In genomic region chr20:5719861-5720401, GRCh38 we compare ENCODE assay signal across 12 cellular contexts. TPM values are rescaled to one million over a fixed set of nuclear protein-coding genes. Genes with fewer than 3 reads are reported as not detected.
DNase-seq lines count a peak whose midpoint lies in the region; ATAC-seq and TF ChIP-seq lines count a peak whose summit lies in the region.
"Had no signal": no experiment of that assay in that cellular context is flagged by ENCODE, and none has a peak within 500 bp of the region (broad histone marks: within the 10 kb centered on the region; RNA-seq: fewer than 3 reads in every experiment).

No MANE protein-coding gene starts in this region.

- in situ Hi-C loops in astrocyte of the spinal cord (cut with HindIII; ENCODE audit: low sequenced_read_pairs) = no loop called here

- DNase-seq in activated CD8-positive, alpha-beta memory T cell treated with anti-CD3 and anti-CD28 coated beads, Interleukin-2, amount 10 ng/mL, durations not matched to agents 7 days and 5 days = peak; percentile 49
- DNase-seq in activated CD8-positive, alpha-beta memory T cell treated with anti-CD3 and anti-CD28 coated beads for 24 hours = no peak
- DNase-seq in NCI-H226 (peak; percentile 32), astrocyte of the spinal cord (ENCODE audit: low read depth, low spot score) (peak; percentile 30), skeletal muscle cell (ENCODE audit: low read depth) (peak; percentile 46), A673 (ENCODE audit: low spot score) (no peak), GOT3 (lab: John Stamatoyannopoulos, UW) (no peak)
- DNase-seq: natural killer cell; stimulated activated CD4-positive, alpha-beta T cell treated with anti-CD3 and anti-CD28 coated beads, Interleukin-12 subunit alpha, Interleukin-12 subunit beta, amount 100 ng/mL, for 4 hours; T-helper 17 cell had no signal

- H3K27ac Mint-ChIP-seq in activated CD8-positive, alpha-beta memory T cell treated with anti-CD3 and anti-CD28 coated beads, Interleukin-2, amount 10 ng/mL, durations not matched to agents 7 days and 5 days = no peak overlapping the region
- H3K27ac Mint-ChIP-seq: natural killer cell; stimulated activated memory B cell treated with anti-CD40 and anti-IgM and Interleukin-4, amounts not matched to agents 10 μg/mL and 1 μg/mL and 100 μg/mL, for 72 hours had no signal

- BruUV-seq in A673 (replicated peaks; lab: Mats Ljungman, UMichigan) = no TSS peak

- no peaks in the 10 kb centered on the region for H3K36me3 ChIP-seq in A673 (ENCODE audit: insufficient read depth, low read length, poor library complexity, severe bottlenecking)

- H3K9me3 ChIP-seq in A673 (ENCODE audit: low read depth, low read length, poor library complexity, severe bottlenecking) = no peaks in the 10 kb centered on the region

- TF ChIP-seq CTCF in astrocyte of the spinal cord (IDR thresholded peaks at IDR 0.05; ENCODE audit: low read depth, low read length) (no peak), A673 (conservative IDR thresholded peaks at IDR 0.05; ENCODE audit: low read depth, low read length) (no peak)

- no peaks in the 10 kb centered on the region for H3K36me3 Mint-ChIP-seq in activated CD8-positive, alpha-beta memory T cell treated with anti-CD3 and anti-CD28 coated beads, Interleukin-2, amount 10 ng/mL, durations not matched to agents 7 days and 5 days
- H3K36me3 Mint-ChIP-seq: natural killer cell; stimulated activated memory B cell treated with anti-CD40 and anti-IgM and Interleukin-4, amounts not matched to agents 10 μg/mL and 1 μg/mL and 100 μg/mL, for 72 hours had no signal

- CTCF ChIA-PET in activated CD8-positive, alpha-beta memory T cell treated with anti-CD3 and anti-CD28 coated beads, Interleukin-2, amount 10 ng/mL, durations not matched to agents 7 days and 5 days (lab: Charles Lee) = no interaction called here
- CTCF ChIA-PET in A673 (lab: Charles Lee) = no interaction called here

- ATAC-seq in activated CD8-positive, alpha-beta memory T cell treated with anti-CD3 and anti-CD28 coated beads, Interleukin-2, amount 10 ng/mL, durations not matched to agents 7 days and 5 days = peak; percentile 77
- ATAC-seq in GM21447 (IDR thresholded peaks at IDR 0.05; ENCODE audit: unreplicated experiment) = no peak
- ATAC-seq: stimulated activated memory B cell treated with anti-CD40 and anti-IgM and Interleukin-4, amounts not matched to agents 10 μg/mL and 1 μg/mL and 100 μg/mL, for 72 hours; T-helper 17 cell had no signal

- H3K4me3 Mint-ChIP-seq in activated CD8-positive, alpha-beta memory T cell treated with anti-CD3 and anti-CD28 coated beads, Interleukin-2, amount 10 ng/mL, durations not matched to agents 7 days and 5 days = no peak overlapping the region
- H3K4me3 Mint-ChIP-seq: natural killer cell; stimulated activated memory B cell treated with anti-CD40 and anti-IgM and Interleukin-4, amounts not matched to agents 10 μg/mL and 1 μg/mL and 100 μg/mL, for 72 hours; T-helper 17 cell had no signal

- H3K9me3 Mint-ChIP-seq in activated CD8-positive, alpha-beta memory T cell treated with anti-CD3 and anti-CD28 coated beads, Interleukin-2, amount 10 ng/mL, durations not matched to agents 7 days and 5 days (ENCODE audit: low read depth) = no peaks in the 10 kb centered on the region
- H3K9me3 Mint-ChIP-seq: natural killer cell; stimulated activated memory B cell treated with anti-CD40 and anti-IgM and Interleukin-4, amounts not matched to agents 10 μg/mL and 1 μg/mL and 100 μg/mL, for 72 hours had no signal

- intact Hi-C loops in A673 (cut with micrococcal nuclease; ENCODE audit: unreplicated experiment) = no loop called here

- peaks cover 20% of the 10 kb centered on the region for H3K4me1 Mint-ChIP-seq in activated CD8-positive, alpha-beta memory T cell treated with anti-CD3 and anti-CD28 coated beads, Interleukin-2, amount 10 ng/mL, durations not matched to agents 7 days and 5 days

- no peaks in the 10 kb centered on the region for H3K27me3 ChIP-seq in A673 (replicated peaks; ENCODE audit: insufficient read depth, low read depth, low read length, poor library complexity)

- no peaks in the 10 kb centered on the region for H3K27me3 Mint-ChIP-seq in activated CD8-positive, alpha-beta memory T cell treated with anti-CD3 and anti-CD28 coated beads, Interleukin-2, amount 10 ng/mL, durations not matched to agents 7 days and 5 days
- H3K27me3 Mint-ChIP-seq: T-helper 17 cell had no signal

- POLR2A ChIA-PET in A673 (lab: Charles Lee; ENCODE audit: low non-redundant PET) = no interaction called here

- no peak overlapping the region for H3K27ac ChIP-seq in A673 (ENCODE audit: low read depth, low read length, poor library complexity, severe bottlenecking)

- H3K4me3 ChIP-seq in astrocyte of the spinal cord (ENCODE audit: low read depth, low read length) (no peak overlapping the region), skeletal muscle cell (ENCODE audit: low read depth, low read length) (no peak overlapping the region), A673 (ENCODE audit: low read depth, low read length, poor library complexity, severe bottlenecking) (no peak overlapping the region)

- peaks cover 4% of the 10 kb centered on the region for H3K4me1 ChIP-seq in A673 (ENCODE audit: insufficient read depth, low read length, poor library complexity, severe bottlenecking)

RNA-seq across cellular contexts. Expression of gene SHLD1, which starts 30.3 kb away (rescaled TPM):
- 1 to 10 TPM; 8.5 to 9.1 TPM for total RNA-seq in activated CD8-positive, alpha-beta memory T cell treated with anti-CD3 and anti-CD28 coated beads, Interleukin-2, amount 10 ng/mL, durations not matched to agents 7 days and 5 days
- total RNA-seq in A673 (2021) = 5.8 and 7.1 TPM in 2 replicates

Comparison
In these comparisons a context has a peak if more than half of its experiments do, and no peak if none do; other contexts are left out.
1. DNase-seq: peak in activated CD8-positive, alpha-beta memory T cell treated with anti-CD3 and anti-CD28 coated beads, Interleukin-2, amount 10 ng/mL, durations not matched to agents 7 days and 5 days (single experiment), NCI-H226 (single experiment), astrocyte of the spinal cord (single experiment) and skeletal muscle cell (single experiment); none in activated CD8-positive, alpha-beta memory T cell treated with anti-CD3 and anti-CD28 coated beads for 24 hours (single experiment), A673 (single experiment) and GOT3 (single experiment).